8 cellular contexts compared by ENCODE assay signal in genomic region chr15:21110187-21110804, GRCh38.
DNase-seq lines count a peak whose midpoint lies in the region; ATAC-seq, FAIRE-seq and TF ChIP-seq lines count a peak whose summit lies in the region.
"Not testable (repeated sequence)": the region's sequence is repeated elsewhere in the genome, so short reads cannot be mapped to it uniquely, and the experiment has no call there.

No MANE protein-coding gene starts in this region.

- not testable (repeated sequence) for H3K4me3 Mint-ChIP-seq in HFFc6; activated CD4-positive, alpha-beta T cell treated with anti-CD3 and anti-CD28 coated beads, Interleukin-2, amount 10 ng/mL, durations not matched to agents 7 days and 5 days; central memory CD8-positive, alpha-beta T cell

- H3K4me1 ChIP-seq in small intestine (ENCODE audit: control insufficient read depth in 2 of 2, insufficient read depth in 1 of 2, low read depth in 1 of 2, low read length in 1 of 2); upper lobe of right lung: not testable (repeated sequence)

- not testable (repeated sequence) for H3K9me3 Mint-ChIP-seq in HFFc6; activated CD4-positive, alpha-beta T cell treated with anti-CD3 and anti-CD28 coated beads, Interleukin-2, amount 10 ng/mL, durations not matched to agents 7 days and 5 days; central memory CD8-positive, alpha-beta T cell

- not testable (repeated sequence) for H3K9me3 ChIP-seq in small intestine (ENCODE audit: control insufficient read depth, low read depth); upper lobe of right lung

- FAIRE-seq in small intestine (lab: Jason Lieb, UNC): peak; percentile 33

- peak; percentile 11 for ATAC-seq in central memory CD8-positive, alpha-beta T cell (replicated peaks; ENCODE audit: extremely low read depth, poor library complexity, severe bottlenecking)
- ATAC-seq in left cardiac atrium: peak in 1 of 2 donors; percentile 32
- ATAC-seq in upper lobe of right lung: peak; percentile 62

- not testable (repeated sequence) for H3K27me3 Mint-ChIP-seq in HFFc6 (ENCODE audit: insufficient read depth); activated CD4-positive, alpha-beta T cell treated with anti-CD3 and anti-CD28 coated beads, Interleukin-2, amount 10 ng/mL, durations not matched to agents 7 days and 5 days; central memory CD8-positive, alpha-beta T cell

- H3K36me3 Mint-ChIP-seq in HFFc6 (ENCODE audit: low read depth); activated CD4-positive, alpha-beta T cell treated with anti-CD3 and anti-CD28 coated beads, Interleukin-2, amount 10 ng/mL, durations not matched to agents 7 days and 5 days (ENCODE audit: low read depth); central memory CD8-positive, alpha-beta T cell (ENCODE audit: insufficient read depth): not testable (repeated sequence)

- not testable (repeated sequence) for H3K27me3 ChIP-seq in small intestine (ENCODE audit: control insufficient read depth in 2 of 2, insufficient read depth in 2 of 2, low read length in 2 of 2); upper lobe of right lung

- POLR2A ChIA-PET in activated CD4-positive, alpha-beta T cell treated with anti-CD3 and anti-CD28 coated beads, Interleukin-2, amount 10 ng/mL, durations not matched to agents 7 days and 5 days (lab: Charles Lee): not testable (repeated sequence)

- H3K27ac Mint-ChIP-seq in HFFc6; activated CD4-positive, alpha-beta T cell treated with anti-CD3 and anti-CD28 coated beads, Interleukin-2, amount 10 ng/mL, durations not matched to agents 7 days and 5 days; central memory CD8-positive, alpha-beta T cell (ENCODE audit: low read depth): not testable (repeated sequence)

- TF ChIP-seq CTCF in HFFc6 (IDR thresholded peaks at IDR 0.05); upper lobe of right lung (IDR thresholded peaks at IDR 0.05): not testable (repeated sequence)

- CTCF ChIA-PET in activated CD4-positive, alpha-beta T cell treated with anti-CD3 and anti-CD28 coated beads, Interleukin-2, amount 10 ng/mL, durations not matched to agents 7 days and 5 days (lab: Charles Lee): not testable (repeated sequence)

- H3K27ac ChIP-seq in small intestine (ENCODE audit: low read depth in 1 of 2, low read length in 1 of 2); upper lobe of right lung: not testable (repeated sequence)

- 47 to 60% (median 59%) methylated on average over 4 of the region's 5 CpGs for WGBS in small intestine, 3 donors

- H3K4me1 Mint-ChIP-seq in HFFc6 (ENCODE audit: low read depth); activated CD4-positive, alpha-beta T cell treated with anti-CD3 and anti-CD28 coated beads, Interleukin-2, amount 10 ng/mL, durations not matched to agents 7 days and 5 days; central memory CD8-positive, alpha-beta T cell: not testable (repeated sequence)

- not testable (repeated sequence) for H3K4me3 ChIP-seq in small intestine (ENCODE audit: low read depth in 1 of 2, low read length in 2 of 2); upper lobe of right lung

- not testable (repeated sequence) for H3K36me3 ChIP-seq in small intestine (ENCODE audit: control insufficient read depth in 2 of 2, insufficient read depth in 2 of 2, low read length in 2 of 2); upper lobe of right lung

- intact Hi-C loops in left cardiac atrium (cut with DNase I); upper lobe of right lung (cut with DNase I): not testable (repeated sequence)

- DNase-seq in HFFc6: peak; percentile 23
- peak; percentile 6 for DNase-seq in activated CD4-positive, alpha-beta T cell treated with anti-CD3 and anti-CD28 coated beads, Interleukin-2, amount 10 ng/mL, durations not matched to agents 7 days and 5 days
- DNase-seq in activated T-helper 9 cell treated with anti-CD3 and anti-CD28 coated beads, Interleukin-2, amount 50 U/mL, for 16 hours (ENCODE audit: low read depth): peak; percentile 17
- DNase-seq in central memory CD8-positive, alpha-beta T cell (ENCODE audit: low spot score in 2 of 2): peak; percentile 47 to 54
- peak; percentile 61 for DNase-seq in left cardiac atrium
- peak; percentile 14 for DNase-seq in mucosa of gallbladder (ENCODE audit: low spot score)
- not testable (repeated sequence) for DNase-seq in small intestine
- peak; percentile 94 for DNase-seq in upper lobe of right lung
